Comparison of ENCODE assay signal across 25 cellular contexts in the genomic region with DNA sequence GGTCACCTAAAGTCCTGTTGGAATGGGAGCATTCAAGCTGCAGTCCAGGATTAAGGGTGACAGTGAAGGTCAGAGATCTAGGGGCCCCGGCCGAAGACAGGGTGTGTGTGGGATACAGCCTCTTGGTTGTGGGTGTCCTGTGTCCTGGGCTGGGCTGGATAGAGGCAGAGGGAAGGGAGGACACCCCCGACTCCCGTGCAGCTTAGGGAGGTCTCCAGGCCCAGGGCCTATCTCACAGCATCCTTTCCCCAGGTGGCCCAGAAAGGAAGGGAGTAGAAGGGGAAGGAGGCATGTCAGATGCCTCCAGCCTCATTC.
"Had no signal": no experiment of that assay in that cellular context is flagged by ENCODE, and none has a peak within 500 bp of the region (broad histone marks: within the 10 kb centered on the region; RNA-seq: fewer than 3 reads in every experiment).

No MANE protein-coding gene starts in this region.

- H3K27ac ChIP-seq: ascending aorta, body of pancreas, SK-N-MC had no signal

- H3K36me3 Mint-ChIP-seq: T-cell had no signal

- H3K27ac Mint-ChIP-seq: activated CD4-positive, alpha-beta T cell treated with anti-CD3 and anti-CD28 coated beads for 36 hours; activated CD8-positive, alpha-beta T cell treated with anti-CD3 and anti-CD28 coated beads for 36 hours; activated T-cell treated with anti-CD3 and anti-CD28 coated beads, Interleukin-2, amount 50 U/mL, for 72 hours; T-cell had no signal

- H3K27me3 ChIP-seq: ascending aorta had no signal

- H3K4me3 Mint-ChIP-seq: activated CD4-positive, alpha-beta T cell treated with anti-CD3 and anti-CD28 coated beads for 36 hours had no signal

- DNase-seq: activated CD4-positive, alpha-beta T cell treated with anti-CD3 and anti-CD28 coated beads for 36 hours; activated CD4-positive, alpha-beta T cell treated with anti-CD3 and anti-CD28 coated beads, Interleukin-2, amount 50 U/mL, for 1 hour; activated CD4-positive, CD25-positive, alpha-beta regulatory T cell; activated CD8-positive, alpha-beta memory T cell treated with anti-CD3 and anti-CD28 coated beads, Interleukin-2, amount 50 U/mL, for 4 hours; activated CD8-positive, alpha-beta T cell treated with anti-CD3 and anti-CD28 coated beads for 36 hours; activated naive CD4-positive, alpha-beta T cell treated with anti-CD3 and anti-CD28 coated beads, Interleukin-2, amount 50 U/mL, for 16 hours; activated T-cell treated with anti-CD3 and anti-CD28 coated beads, Interleukin-2, amount 50 U/mL, for 72 hours; amniotic stem cell; body of pancreas; Kasumi-1; NCI-H1048; NCI-H187 treated with DMSO at 0.1 percent for 48 hours; NCI-H2081 treated with DMSO at 0.1 percent for 48 hours; NCI-H446 treated with DMSO at 0.1 percent for 48 hours; NCI-H524 treated with DMSO at 0.1 percent for 48 hours; NCI-H748 treated with DMSO at 0.1 percent for 48 hours; RPMI8226; T-cell; T-helper 2 cell; T1000 had no signal

- H3K36me3 ChIP-seq: ascending aorta had no signal

- H3K9me3 Mint-ChIP-seq: activated CD8-positive, alpha-beta T cell treated with anti-CD3 and anti-CD28 coated beads for 36 hours; activated T-cell treated with anti-CD3 and anti-CD28 coated beads, Interleukin-2, amount 50 U/mL, for 72 hours; central memory CD8-positive, alpha-beta T cell; T-cell had no signal

- ATAC-seq: activated CD4-positive, alpha-beta T cell treated with anti-CD3 and anti-CD28 coated beads for 36 hours; activated CD8-positive, alpha-beta T cell treated with anti-CD3 and anti-CD28 coated beads for 36 hours; activated T-cell treated with anti-CD3 and anti-CD28 coated beads, Interleukin-2, amount 50 U/mL, for 72 hours; body of pancreas; Panc1; Right ventricle myocardium inferior; T-cell had no signal

- H3K4me3 ChIP-seq: ascending aorta, body of pancreas, SK-N-MC had no signal

- H3K9me3 ChIP-seq: ascending aorta, body of pancreas had no signal
